ENCODE assay signal across 8 cellular contexts in genomic region chr5:108345541-108346171, GRCh38. TPM values are rescaled to one million over a fixed set of nuclear protein-coding genes. Genes with fewer than 3 reads are reported as not detected.
DNase-seq lines count a peak whose midpoint lies in the region; ATAC-seq, FAIRE-seq and TF ChIP-seq lines count a peak whose summit lies in the region.

No MANE protein-coding gene starts in this region.

- H3K4me1 ChIP-seq in GM12878 (ENCODE audit: control insufficient read depth, insufficient read depth, low read length) (no peaks in the 10 kb centered on the region), lower lobe of right lung (no peaks in the 10 kb centered on the region)

- intact Hi-C loops in GM12878 (cut with micrococcal nuclease; ENCODE audit: unreplicated experiment) (loop anchor here (1.0 to 10.0 kb wide), 5 partner anchors 77 to 771 kb away; partner anchors contain the start of gene EFNA5), lower lobe of right lung (cut with DNase I) (loop anchor here (10.0 kb wide), 1 partner anchor 81 kb away; no protein-coding TSS in a partner anchor), lower leg skin (cut with DNase I; ENCODE audit: low total_unique reads) (no loop called here)

- in situ Hi-C loops in ACHN (cut with HindIII; ENCODE audit: low pct_ligation_motif_present, low pct_unique_long_range_greater_than_20kb, low sequenced_read_pairs): no loop called here
- in situ Hi-C loops in GM12878 (cut with MboI): loop anchor here (5.0 kb wide), 1 partner anchor 88 kb away; no protein-coding TSS in a partner anchor

- no peaks in the 10 kb centered on the region for H4K20me1 ChIP-seq in GM12878 (ENCODE audit: control insufficient read depth, insufficient read depth)

- H3K9ac ChIP-seq in GM12878 (ENCODE audit: control insufficient read depth, insufficient read depth, low read length): no peak overlapping the region

- H3K27ac ChIP-seq in GM12878 (ENCODE audit: control insufficient read depth, insufficient read depth): no peak overlapping the region
- no peak overlapping the region for H3K27ac ChIP-seq in lower lobe of right lung

- CTCF ChIA-PET in GM12878 (lab: Yijun Ruan, JAX): interaction anchor here (0.5 to 7.6 kb wide), 28 partner anchors 11 to 685 kb away, joined by 3 to 142 read pairs (median 3); partner anchors contain the start of gene FBXL17

- 91% methylated on average over 2 of the region's 2 CpGs for WGBS in GM12878 (ENCODE audit: insufficient coverage, insufficient replicate concordance, low lambda C conversion rate, missing lambda C conversion rate)
- WGBS in lower leg skin, 2 donors: 94 to 96% methylated on average over 2 of the region's 2 CpGs

- H3K79me2 ChIP-seq in GM12878 (ENCODE audit: control insufficient read depth, insufficient read depth, low read length): no peaks in the 10 kb centered on the region

- H3K27me3 ChIP-seq in GM12878 (replicated peaks in 1 of 2; ENCODE audit: control insufficient read depth in 2 of 2, insufficient read depth in 2 of 2, low read length in 1 of 2) (no peaks in the 10 kb centered on the region), lower lobe of right lung (ENCODE audit: low read depth) (no peaks in the 10 kb centered on the region)

- RAD21 ChIA-PET in GM12878 (lab: Charles Lee; ENCODE audit: unreplicated experiment): interaction anchor here (0.6 to 2.5 kb wide), 15 partner anchors 11 to 1250 kb away, joined by 3 to 81 read pairs (median 3); no protein-coding TSS in a partner anchor

- BruUV-seq in GM12878 (replicated peaks; lab: Mats Ljungman, UMichigan): no TSS peak

- POLR2A ChIA-PET in GM12878 (lab: Charles Lee): interaction anchor here (1.2 kb wide), 1 partner anchor 87 kb away, joined by 3 read pairs; no protein-coding TSS in a partner anchor

- peak; percentile 58 for DNase-seq in ACHN
- DNase-seq in GM12864 (ENCODE audit: low read depth): peak; percentile 7
- peak; percentile 31 for DNase-seq in NCI-H2196 treated with DMSO at 0.1 percent for 48 hours (lab: John Stamatoyannopoulos, UW; ENCODE audit: unreplicated experiment)
- DNase-seq in GM12878 (ENCODE audit: low read depth, low spot score): peak; percentile 5
- DNase-seq in lower lobe of right lung: no peak
- no peak for DNase-seq in lower leg skin (ENCODE audit: low spot score in 2 of 2)

- no peak overlapping the region for H3K4me2 ChIP-seq in GM12878 (ENCODE audit: control insufficient read depth, insufficient read depth)

- no peak overlapping the region for H2AFZ ChIP-seq in GM12878 (ENCODE audit: control insufficient read depth, low read depth, low read length)

- TF ChIP-seq CTCF in GM12864 (IDR thresholded peaks at IDR 0.05; ENCODE audit: low read depth, low read length, missing control alignments) (no peak), GM12878 (IDR thresholded peaks at IDR 0.05 in 2 of 3, conservative IDR thresholded peaks at IDR 0.05 in 1 of 3; ENCODE audit: control insufficient read depth in 2 of 3, extremely low read depth in 1 of 3, insufficient read depth in 1 of 3, low read depth in 3 of 3, low read length in 3 of 3) (peak; percentile 19 to 55 (median 30); a peak in 3 of 6 replicates), lower lobe of right lung (IDR thresholded peaks at IDR 0.05) (peak; percentile 43), lower leg skin (IDR thresholded peaks at IDR 0.05) (no peak)

- no peaks in the 10 kb centered on the region for H3K9me3 ChIP-seq in GM12878 (replicated peaks; ENCODE audit: control insufficient read depth, insufficient read depth, low read length)
- no peaks in the 10 kb centered on the region for H3K9me3 ChIP-seq in lower lobe of right lung

- no peak for TF ChIP-seq EP300 in GM12878 (IDR thresholded peaks at IDR 0.05; ENCODE audit: borderline replicate concordance in 1 of 2, control insufficient read depth in 1 of 2, low read depth in 2 of 2, low read length in 2 of 2)

- H3K4me3 ChIP-seq in GM12864 (ENCODE audit: low read depth, low read length): no peak overlapping the region
- no peak overlapping the region for H3K4me3 ChIP-seq in GM12878
- H3K4me3 ChIP-seq in lower lobe of right lung: no peak overlapping the region
- no peak overlapping the region for H3K4me3 ChIP-seq in lower leg skin (ENCODE audit: low read depth, poor library complexity, severe bottlenecking)

- no peaks in the 10 kb centered on the region for H3K36me3 ChIP-seq in GM12878 (ENCODE audit: control insufficient read depth in 2 of 2, insufficient read depth in 2 of 2, low read length in 1 of 2)
- H3K36me3 ChIP-seq in lower lobe of right lung: peaks cover 8% of the 10 kb centered on the region

- peak; percentile 44 for FAIRE-seq in GM12878 (lab: Jason Lieb, UNC)

- ATAC-seq in HG02973 (IDR thresholded peaks at IDR 0.05; ENCODE audit: unreplicated experiment): peak; percentile 77
- ATAC-seq in GM12878: peak; percentile 86
- ATAC-seq in lower lobe of right lung: no peak
- ATAC-seq in GM21360 (IDR thresholded peaks at IDR 0.05; ENCODE audit: unreplicated experiment): no peak

- TF ChIP-seq POLR2A in GM12878 (IDR thresholded peaks at IDR 0.05; ENCODE audit: low read depth, low read length) (no peak), lower leg skin (IDR thresholded peaks at IDR 0.05) (no peak)

- peak; percentile 48 for TF ChIP-seq RAD21 in GM12878 (IDR thresholded peaks at IDR 0.05; ENCODE audit: insufficient read depth, low read depth, low read length)

- SMC1A ChIA-PET in GM12878 (lab: Charles Lee; ENCODE audit: uncharacterized antibody, unreplicated experiment): interaction anchor here (0.6 to 4.9 kb wide), 13 partner anchors 8 to 1938 kb away, joined by 3 to 88 read pairs (median 4); no protein-coding TSS in a partner anchor

TF ChIP-seq in GM12878, 131 proteins besides CTCF, POLR2A, EP300 and RAD21:
- no peak for TF ChIP-seq NFIC (IDR thresholded peaks at IDR 0.05; ENCODE audit: low read depth, low read length)
- TF ChIP-seq SMC3 (IDR thresholded peaks at IDR 0.05; ENCODE audit: borderline replicate concordance, low read length): peak; percentile 37; the same call in 1 of the 2 replicates

RNA-seq across cellular contexts. Expression of gene FBXL17, which starts 36.2 kb away (rescaled TPM):
- 39.5 and 42.4 TPM in 2 replicates for total RNA-seq in GM12878 (2013; cell fraction: nucleolus; rRNA removed)
- 3.8 and 7.3 TPM in 2 replicates for total RNA-seq in GM12878 (2014; rRNA removed)
- 7.2 and 7.5 TPM in 2 replicates for total RNA-seq in GM12878 (2014; rRNA removed; fragmentation: Illumina TruSeq; extraction: Trizol)
- total RNA-seq in GM12878 (2021): 8.4 and 9.0 TPM in 2 replicates
- 3.1 TPM for polyA plus RNA-seq in GM12878 (2011; ENCODE audit: low read depth)
- polyA plus RNA-seq in GM12878 (2011; rRNA removed): 6.3 and 8.1 TPM in 2 replicates
- polyA plus RNA-seq in GM12878 (2011; cell fraction: cytosol; rRNA removed): 2.7 and 3.3 TPM in 2 replicates
- polyA plus RNA-seq in GM12878 (2011; cell fraction: nucleus; rRNA removed): 6.8 and 7.3 TPM in 2 replicates
- 5.6 TPM in 2 replicates for polyA plus RNA-seq in GM12878 (2012)
- polyA plus RNA-seq in GM12878 (2014; fragmentation: Illumina TruSeq; extraction: Trizol): 4.8 and 6.8 TPM in 2 replicates
- polyA plus RNA-seq in GM12878 (2014; fragmentation: Nextera tagmentation; extraction: Ambion mirVana): 1 to 10 TPM in 1 of 2 experiments, under 1 TPM in 1; 0.88 to 2.1 TPM
- 2.4 and 4.1 TPM in 2 replicates for polyA plus RNA-seq in GM12878 (2014; rRNA removed)
- 1 to 10 TPM; 1.4 to 2.3 TPM for polyA plus RNA-seq in GM12878 (2016; fragmentation: Nextera tagmentation; extraction: Ambion mirVana)
- polyA minus RNA-seq in GM12878 (2011; rRNA and poly(A)+ RNA removed): 16.1 and 23.0 TPM in 2 replicates
- 4.5 and 8.5 TPM in 2 replicates for polyA minus RNA-seq in GM12878 (2011; cell fraction: cytosol; rRNA and poly(A)+ RNA removed)
- polyA minus RNA-seq in GM12878 (2011; cell fraction: nucleus; rRNA and poly(A)+ RNA removed): 43.4 and 79.5 TPM in 2 replicates
- 17.1 TPM for total RNA-seq in lower lobe of right lung
- 10 to 100 TPM; 16.1 to 31.8 (median 18.8) TPM for total RNA-seq in lower leg skin

Comparison
In these comparisons a context has a peak if more than half of its experiments do, and no peak if none do; other contexts are left out.
1. DNase-seq: peak in ACHN (single experiment), GM12864 (single experiment), NCI-H2196 treated with DMSO at 0.1 percent for 48 hours (single experiment) and GM12878 (single experiment); none in lower lobe of right lung (single experiment) and lower leg skin (0 of 2).
2. CTCF ChIP-seq: peak in GM12878 (3 of 3) and lower lobe of right lung (single experiment); none in GM12864 (single experiment) and lower leg skin (0 of 3).
3. ATAC-seq: peak in HG02973 (single experiment) and GM12878 (single experiment); none in lower lobe of right lung (0 of 2) and GM21360 (single experiment).